ENCODE assay signal across 9 cellular contexts in genomic region chr17:19002805-19003542, GRCh38. TPM values are rescaled to one million over a fixed set of nuclear protein-coding genes. Genes with fewer than 3 reads are reported as not detected.
DNase-seq lines count a peak whose midpoint lies in the region; ATAC-seq and TF ChIP-seq lines count a peak whose summit lies in the region.
"Had no signal": no experiment of that assay in that cellular context is flagged by ENCODE, and none has a peak within 500 bp of the region (broad histone marks: within the 10 kb centered on the region; RNA-seq: fewer than 3 reads in every experiment).

No MANE protein-coding gene starts in this region.

- H3K4ac ChIP-seq in H9 (ENCODE audit: low read depth, low read length) = no peak overlapping the region

- no peak for ATAC-seq in HG02763 (IDR thresholded peaks at IDR 0.05; ENCODE audit: unreplicated experiment)
- no peak for ATAC-seq in GM18520 (IDR thresholded peaks at IDR 0.05; ENCODE audit: unreplicated experiment)

- H2BK12ac ChIP-seq in H9 (ENCODE audit: insufficient read length, low read depth, low read length) = no peak overlapping the region

- WGBS in H9 (ENCODE audit: extremely low coverage, insufficient read length, low lambda C conversion rate) = no CpG with 5 or more reads among the region's 11 CpGs

- peak overlapping the region; percentile 93 to 96 for H3K4me3 Mint-ChIP-seq in H9

- peaks cover 0 to 34% (median 21%) of the 10 kb centered on the region in 3 experiments; a peak in 6 of 7 replicates for H3K36me3 Mint-ChIP-seq in H9 (ENCODE audit: insufficient read depth in 1 of 3, low read depth in 3 of 3)

- DNase-seq in A172 (ENCODE audit: low spot score) (peak; percentile 56), H9 (no peak), ascending aorta (ENCODE audit: low spot score in 2 of 2) (no peak), kidney epithelial cell (ENCODE audit: low read depth) (no peak), AG08396 (ENCODE audit: low spot score) (no peak), GM10266 (ENCODE audit: extremely low spot score) (no peak)

- no peak overlapping the region for H4K5ac ChIP-seq in H9 (ENCODE audit: insufficient read length, low read depth, low read length)

- peaks cover 12% of the 10 kb centered on the region for H3K23me2 ChIP-seq in H9 (ENCODE audit: insufficient read length, low read depth, low read length, poor library complexity, severe bottlenecking)

- H3K79me2 ChIP-seq in H9 (ENCODE audit: insufficient read depth, low read length) = peaks cover 4% of the 10 kb centered on the region; the same call in 1 of the 2 replicates

- peak overlapping the region; percentile 77 for H3K4me2 ChIP-seq in H9 (ENCODE audit: insufficient read depth, insufficient read length, low read length)

- H3K4me3 ChIP-seq in ascending aorta (peak overlapping the region in 1 of 2 donors; percentile 86), kidney epithelial cell (ENCODE audit: low read depth, low read length) (peak overlapping the region; percentile 63)

- peaks cover 16 to 24% of the 10 kb centered on the region in 2 experiments for H3K4me1 Mint-ChIP-seq in H9

- H3K27me3 Mint-ChIP-seq in H9 (ENCODE audit: low read depth) = peaks cover 4% of the 10 kb centered on the region; the same call in 1 of the 2 replicates

- no peak overlapping the region for H4K91ac ChIP-seq in H9 (ENCODE audit: insufficient read length, low read depth, low read length)

- no peak overlapping the region for H3K56ac ChIP-seq in H9 (ENCODE audit: insufficient read length, low read depth, low read length)

- peak overlapping the region; percentile 4 for H3K14ac ChIP-seq in H9 (ENCODE audit: insufficient read depth, low read length)

- H3K9me3 Mint-ChIP-seq in H9 = peaks cover 3 to 8% of the 10 kb centered on the region in 2 experiments; a peak in 4 of 5 replicates

- no peaks in the 10 kb centered on the region for H3K9me3 ChIP-seq in H9 (ENCODE audit: control insufficient read depth, low read depth, low read length)
- H3K9me3 ChIP-seq in ascending aorta = no peaks in the 10 kb centered on the region
- H3K9me3 ChIP-seq: left lung had no signal

- H2BK120ac ChIP-seq in H9 (ENCODE audit: low read depth, low read length, poor library complexity, severe bottlenecking) = no peak overlapping the region

- peaks cover 9% of the 10 kb centered on the region for H3K79me1 ChIP-seq in H9 (ENCODE audit: insufficient read depth, low read depth, low read length, poor library complexity, severe bottlenecking)

- intact Hi-C loops in ascending aorta (cut with DNase I) = loop anchor here (5.0 kb wide), 1 partner anchor 146 kb away; the partner anchor contains the start of gene PRPSAP2

- H3T11ph ChIP-seq in H9 (ENCODE audit: low read length) = no peak overlapping the region

- H3K27ac Mint-ChIP-seq in H9 = peak overlapping the region in 1 of 3 experiments; percentile 67; a peak in 1 of 7 replicates

- H3K27ac ChIP-seq in H9 (ENCODE audit: insufficient read length, low read depth, low read length) (no peak overlapping the region), ascending aorta (peak overlapping the region; percentile 81 to 85)
- H3K27ac ChIP-seq: left lung had no signal

- H3K27me3 ChIP-seq in H9 (ENCODE audit: insufficient read depth, low read length) = no peaks in the 10 kb centered on the region
- no peaks in the 10 kb centered on the region for H3K27me3 ChIP-seq in ascending aorta
- H3K27me3 ChIP-seq in kidney epithelial cell (ENCODE audit: control insufficient read depth, insufficient read depth, low read length) = no peaks in the 10 kb centered on the region

- H3K18ac ChIP-seq in H9 (ENCODE audit: insufficient read length, low read depth, low read length) = no peak overlapping the region

- no peak overlapping the region for H2BK15ac ChIP-seq in H9 (ENCODE audit: low read depth, low read length)

- H3K23ac ChIP-seq in H9 (ENCODE audit: insufficient read length, low read depth, low read length) = no peak overlapping the region

- TF ChIP-seq CTCF in H9 (conservative IDR thresholded peaks at IDR 0.05) (no peak), ascending aorta (IDR thresholded peaks at IDR 0.05) (no peak), kidney epithelial cell (IDR thresholded peaks at IDR 0.05; ENCODE audit: insufficient read depth, low read length, poor library complexity, severe bottlenecking) (no peak), GM10266 (IDR thresholded peaks at IDR 0.05; ENCODE audit: control insufficient read depth, insufficient read depth, low read depth, missing control alignments) (no peak)

- no peaks in the 10 kb centered on the region for H4K20me1 ChIP-seq in H9 (ENCODE audit: control insufficient read depth, insufficient read depth, insufficient read length)

- H3K36me3 ChIP-seq in ascending aorta (no peaks in the 10 kb centered on the region), kidney epithelial cell (ENCODE audit: control insufficient read depth, insufficient read depth, low read length) (no peaks in the 10 kb centered on the region)

- H2AFZ ChIP-seq in H9 (ENCODE audit: low read length) = no peak overlapping the region

- H3K4me1 ChIP-seq in H9 (ENCODE audit: insufficient read depth, low read length) (no peaks in the 10 kb centered on the region; the same call in 1 of the 2 replicates), ascending aorta (peaks cover 5 to 7% of the 10 kb centered on the region in 2 donors)

- H2BK20ac ChIP-seq in H9 (ENCODE audit: low read depth, low read length, poor library complexity, severe bottlenecking) = no peak overlapping the region

- H4K8ac ChIP-seq in H9 (replicated peaks; ENCODE audit: insufficient read length, low read depth, low read length) = no peak overlapping the region

- no peak overlapping the region for H2BK5ac ChIP-seq in H9 (ENCODE audit: insufficient read length, low read length)

- peak overlapping the region; percentile 25 for H3K9ac ChIP-seq in H9 (ENCODE audit: extremely low read depth, insufficient read length, low read length)

- no peak overlapping the region for H2AK5ac ChIP-seq in H9 (ENCODE audit: insufficient read length, low read length)

RNA-seq across cellular contexts. Expression of gene FAM83G, which starts 1.6 kb away (rescaled TPM):
- 26.3 and 29.5 TPM in 2 replicates for total RNA-seq in A172 (2014; rRNA removed; shearing (Covaris generic))
- total RNA-seq in H9 (2021) (38.7 and 40.5 TPM in 2 replicates), ascending aorta (11.2 TPM), kidney epithelial cell (48.7 and 60.0 TPM in 2 replicates)

RNA-seq across cellular contexts. Expression of gene GRAP, which starts 43.8 kb away (rescaled TPM):
- 0.02 TPM in 1 of 2 replicates, not detected in the other for total RNA-seq in A172 (2014; rRNA removed; shearing (Covaris generic))
- 0.55 TPM in 2 replicates for total RNA-seq in H9 (2021)
- total RNA-seq in ascending aorta = 1.8 TPM
- 1.2 and 1.6 TPM in 2 replicates for total RNA-seq in kidney epithelial cell

RNA-seq across cellular contexts. Expression of gene SLC5A10, which starts 51.0 kb away (rescaled TPM):
- 0.22 TPM in 1 of 2 replicates, not detected in the other for total RNA-seq in A172 (2014; rRNA removed; shearing (Covaris generic))
- total RNA-seq in H9 (2021) (not detected in 2 replicates), ascending aorta (not detected), kidney epithelial cell (not detected in 2 replicates)
- total RNA-seq: left lung had no signal
